22 cellular contexts compared by ENCODE assay signal in genomic region chr1:110582378-110582777, GRCh38. TPM values are rescaled to one million over a fixed set of nuclear protein-coding genes. Genes with fewer than 3 reads are reported as not detected.
DNase-seq lines count a peak whose midpoint lies in the region; FAIRE-seq and TF ChIP-seq lines count a peak whose summit lies in the region.
"Had no signal": no experiment of that assay in that cellular context is flagged by ENCODE, and none has a peak within 500 bp of the region (broad histone marks: within the 10 kb centered on the region; RNA-seq: fewer than 3 reads in every experiment).

No MANE protein-coding gene starts in this region.

- no peaks in the 10 kb centered on the region for H3K9me3 ChIP-seq in Karpas-422 (ENCODE audit: low read length)
- no peaks in the 10 kb centered on the region for H3K9me3 ChIP-seq in GM23248 (ENCODE audit: low read depth)
- no peaks in the 10 kb centered on the region for H3K9me3 ChIP-seq in transverse colon

- H3K9ac ChIP-seq in Karpas-422 (ENCODE audit: low read length), result peak overlapping the region; percentile 19; the same call in 1 of the 2 replicates
- no peak overlapping the region for H3K9ac ChIP-seq in GM23248

- peaks cover 69% of the 10 kb centered on the region for H3K4me1 ChIP-seq in Karpas-422 (ENCODE audit: low read length)
- H3K4me1 ChIP-seq in GM23248 (ENCODE audit: insufficient read depth), result no peaks in the 10 kb centered on the region
- no peaks in the 10 kb centered on the region for H3K4me1 ChIP-seq in transverse colon

- H3K27me3 Mint-ChIP-seq in brain, result no peaks in the 10 kb centered on the region

- H3K27ac ChIP-seq in Karpas-422 (ENCODE audit: low read length), result peak overlapping the region; percentile 71
- no peak overlapping the region for H3K27ac ChIP-seq in GM23248
- no peak overlapping the region for H3K27ac ChIP-seq in transverse colon
- H3K27ac ChIP-seq: HL-60 had no signal

- H3K36me3 Mint-ChIP-seq in brain, result no peaks in the 10 kb centered on the region

- no peak overlapping the region for H2AFZ ChIP-seq in Karpas-422 (ENCODE audit: low read length)
- H2AFZ ChIP-seq in GM23248, result no peak overlapping the region
- H2AFZ ChIP-seq: GM23338 had no signal

- H3K79me2 ChIP-seq in Karpas-422 (ENCODE audit: low read length) (no peaks in the 10 kb centered on the region), GM23248 (ENCODE audit: insufficient read depth) (no peaks in the 10 kb centered on the region)

- TF ChIP-seq POLR2A in GM12892 (IDR thresholded peaks at IDR 0.05; ENCODE audit: low read depth, low read length) (no peak), transverse colon (IDR thresholded peaks at IDR 0.05) (no peak)

- peak overlapping the region; percentile 59 to 98 (median 92) for H3K27ac Mint-ChIP-seq in brain
- H3K27ac Mint-ChIP-seq: GM23338, IgD-negative memory B cell had no signal

- in situ Hi-C loops in GM23248 (cut with MboI), result no loop called here
- in situ Hi-C loops in transverse colon (cut with MboI; ENCODE audit: low pct_ligation_motif_present in 1 of 4, low pct_unique_long_range_greater_than_20kb in 1 of 4, low sequenced_read_pairs in 3 of 4), result no loop called here

- intact Hi-C loops in head of caudate nucleus (cut with DNase I) (no loop called here), posterior cingulate gyrus (cut with DNase I) (no loop called here), transverse colon (cut with DNase I; ENCODE audit: low total_unique reads) (no loop called here)

- FAIRE-seq in GM12892 (lab: Jason Lieb, UNC), result no peak
- FAIRE-seq: G401.6, GM12878, GM18507, HTR-8/SVneo had no signal

- H3K4me3 Mint-ChIP-seq in brain, result peak overlapping the region in 3 of 5 experiments; percentile 47 to 67 (median 65)
- H3K4me3 Mint-ChIP-seq: GM23338, IgD-negative memory B cell had no signal

- no peaks in the 10 kb centered on the region for H3F3A ChIP-seq in GM23248 (ENCODE audit: insufficient read depth)

- no peak for TF ChIP-seq EP300 in transverse colon (IDR thresholded peaks at IDR 0.05; ENCODE audit: low read depth)

- peaks cover 25% of the 10 kb centered on the region for H3K4me1 Mint-ChIP-seq in brain
- H3K4me1 Mint-ChIP-seq: GM23338, IgD-negative memory B cell had no signal

- H4K20me1 ChIP-seq in Karpas-422 (ENCODE audit: insufficient read depth, low read depth, low read length) (no peaks in the 10 kb centered on the region), GM23248 (ENCODE audit: insufficient read depth) (no peaks in the 10 kb centered on the region)

- H3K9me2 ChIP-seq in Karpas-422 (replicated peaks; ENCODE audit: insufficient read depth, low read length) (no peaks in the 10 kb centered on the region), GM23248 (ENCODE audit: insufficient read depth) (no peaks in the 10 kb centered on the region)

- H3K4me2 ChIP-seq in Karpas-422 (ENCODE audit: low read depth, low read length, poor library complexity, severe bottlenecking), result peak overlapping the region; percentile 74
- no peak overlapping the region for H3K4me2 ChIP-seq in GM23248 (ENCODE audit: unreplicated experiment)
- H3K4me2 ChIP-seq: GM23338 had no signal

- H3K4me3 ChIP-seq in Karpas-422 (ENCODE audit: low read length) (peak overlapping the region; percentile 49), GM23248 (no peak overlapping the region), transverse colon (no peak overlapping the region)
- H3K4me3 ChIP-seq: GM12878, GM23338 had no signal

- TF ChIP-seq CTCF in brain (conservative IDR thresholded peaks at IDR 0.05) (no peak), transverse colon (IDR thresholded peaks at IDR 0.05) (no peak)

- peaks cover 0 to 12% (median 5%) of the 10 kb centered on the region in 5 experiments for H3K9me3 Mint-ChIP-seq in brain
- H3K9me3 Mint-ChIP-seq: IgD-negative memory B cell had no signal

- WGBS in GM23248 (ENCODE audit: low coverage in 1 of 2, low lambda C conversion rate in 2 of 2, missing lambda C conversion rate in 2 of 2), 2 experiments, result 27 to 30% methylated on average over 4 of the region's 4 CpGs
- WGBS in transverse colon (ENCODE audit: low coverage in 1 of 2), 2 donors, result 63% methylated on average over 4 of the region's 4 CpGs; no CpG with 5 or more reads in 1 of the 2 donors

- H3K36me3 ChIP-seq in Karpas-422 (ENCODE audit: insufficient read depth, low read length), result no peaks in the 10 kb centered on the region
- H3K36me3 ChIP-seq in GM23248 (ENCODE audit: low read depth), result no peaks in the 10 kb centered on the region
- no peaks in the 10 kb centered on the region for H3K36me3 ChIP-seq in transverse colon

- DNase-seq in Karpas-422, result peak; percentile 88
- peak in 34 of 42 donors; percentile 33 to 88 (median 58) for DNase-seq in head of caudate nucleus
- peak in 7 of 10 donors; percentile 40 to 92 (median 63) for DNase-seq in posterior cingulate gyrus
- DNase-seq in GM23248, result no peak
- DNase-seq in GM12892 (ENCODE audit: insufficient read length), result no peak
- no peak for DNase-seq in transverse colon
- DNase-seq in NCI-H2196 treated with DMSO at 0.1 percent for 48 hours (lab: John Stamatoyannopoulos, UW; ENCODE audit: unreplicated experiment), result no peak
- DNase-seq: DND-41, NCI-H1417 treated with DMSO at 0.1 percent for 48 hours, NCI-H1930, NCI-H2171, NCI-H510A, SHP77 treated with DMSO at 0.1 percent for 48 hours had no signal

- no peaks in the 10 kb centered on the region; the same call in 1 of the 2 replicates for H3K27me3 ChIP-seq in Karpas-422 (ENCODE audit: low read length)
- no peaks in the 10 kb centered on the region; the same call in none of the 2 replicates for H3K27me3 ChIP-seq in GM23248 (replicated peaks; ENCODE audit: insufficient read depth)
- no peaks in the 10 kb centered on the region for H3K27me3 ChIP-seq in transverse colon

RNA-seq across cellular contexts. Expression of gene KCNA2, which starts 23.8 kb away (rescaled TPM):
- total RNA-seq in Karpas-422 (2014; rRNA removed; shearing (Covaris generic); ENCODE audit: low replicate concordance), result not detected in 2 replicates
- polyA plus RNA-seq in brain (ENCODE audit: insufficient read depth, low read depth, low replicate concordance), result 4.9 TPM
- not detected in 2 replicates for total RNA-seq in GM23248 (2014; rRNA removed; shearing (Covaris generic))
- polyA plus RNA-seq in GM23248 (2016; fragmentation: Nextera tagmentation; extraction: Ambion mirVana), result not detected in 2 replicates
- 0.02 TPM for polyA plus RNA-seq in GM12892 (2012; ENCODE audit: missing spikeins)
- total RNA-seq in transverse colon, result 1 to 10 TPM in 1 of 4 donors, under 1 TPM in 2, not detected in 1; 0.40 to 1.7 (median 0.68) TPM
- total RNA-seq: A172 had no signal
- polyA plus RNA-seq: IgD-negative memory B cell had no signal

Comparison
In these comparisons a context has a peak if more than half of its experiments do, and no peak if none do; other contexts are left out.
1. DNase-seq: peak in Karpas-422 (single experiment), head of caudate nucleus (34 of 42) and posterior cingulate gyrus (7 of 10); none in GM23248 (single experiment), GM12892 (single experiment), transverse colon (single experiment) and NCI-H2196 treated with DMSO at 0.1 percent for 48 hours (single experiment).